26 cellular contexts compared by ENCODE assay signal in the genomic region with DNA sequence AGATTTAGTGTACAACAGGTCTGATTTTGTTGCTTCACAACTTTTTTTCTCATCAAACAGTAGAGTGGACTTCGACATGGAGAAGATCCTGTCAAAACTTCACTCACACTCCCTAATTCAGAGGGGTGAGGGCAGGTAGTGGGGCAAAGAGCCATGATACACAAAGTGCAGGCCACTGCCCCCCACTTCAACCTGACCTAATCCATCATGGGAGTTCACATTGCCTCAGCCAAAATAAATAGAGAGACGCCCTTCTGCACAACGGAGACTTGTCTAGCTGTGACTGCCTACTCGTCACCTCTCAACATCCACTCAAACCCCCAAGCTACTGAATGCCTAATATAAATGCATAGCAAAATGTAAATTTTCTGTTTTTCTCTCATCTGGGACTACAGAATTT.
DNase-seq lines count a peak whose midpoint lies in the region; ATAC-seq, FAIRE-seq and TF ChIP-seq lines count a peak whose summit lies in the region.
"Had no signal": no experiment of that assay in that cellular context is flagged by ENCODE, and none has a peak within 500 bp of the region (broad histone marks: within the 10 kb centered on the region; RNA-seq: fewer than 3 reads in every experiment).

No MANE protein-coding gene starts in this region.

- no peak for TF ChIP-seq POLR2A in HepG2 (IDR thresholded peaks at IDR 0.05; ENCODE audit: insufficient read depth in 1 of 2, low read depth in 2 of 2, low read length in 2 of 2)

- H3K36me3 ChIP-seq in liver (ENCODE audit: control insufficient read depth in 4 of 4, insufficient read depth in 3 of 4, low read depth in 1 of 4, low read length in 3 of 4) (no peaks in the 10 kb centered on the region), HepG2 (replicated peaks in 1 of 2; ENCODE audit: control insufficient read depth in 1 of 2, insufficient read depth in 2 of 2, low read length in 2 of 2) (no peaks in the 10 kb centered on the region), left lung (no peaks in the 10 kb centered on the region), ascending aorta (no peaks in the 10 kb centered on the region)
- H3K36me3 ChIP-seq: BE2C; BLaER1 treated with 17β-estradiol and CSF1 and Interleukin-3, amounts not matched to agents 10 nM and 100 nM; HAP-1 had no signal

- no peaks in the 10 kb centered on the region for H3K79me2 ChIP-seq in HepG2 (ENCODE audit: insufficient read depth, low read length)

- TF ChIP-seq EP300 in HepG2 (IDR thresholded peaks at IDR 0.05; ENCODE audit: low read depth in 2 of 2, low read length in 2 of 2) (no peak), HepG2 (CRISPR knock-in tag; IDR thresholded peaks at IDR 0.05; ENCODE audit: borderline replicate concordance) (no peak)

- in situ Hi-C loops in HepG2 (cut with HindIII; ENCODE audit: extremely low pct_ligation_motif_present, low pct_unique_long_range_greater_than_20kb), result loop anchor here (10.0 kb wide), 1 partner anchor 63 kb away; no protein-coding TSS in a partner anchor

- WGBS in liver, result 34% methylated on average over 4 of the region's 4 CpGs
- WGBS in HepG2 (ENCODE audit: low lambda C conversion rate), result 5% methylated on average over 4 of the region's 4 CpGs

- H3K4me3 Mint-ChIP-seq in neural crest cell, result no peak overlapping the region
- H3K4me3 Mint-ChIP-seq: CD14-positive monocyte; CD4-positive, alpha-beta T cell; CD8-positive, alpha-beta memory T cell had no signal

- H3K4me1 ChIP-seq in liver (ENCODE audit: control insufficient read depth in 4 of 4, insufficient read depth in 4 of 4, low read length in 3 of 4), result peaks cover 0 to 8% (median 2%) of the 10 kb centered on the region in 4 donors
- no peaks in the 10 kb centered on the region for H3K4me1 ChIP-seq in HepG2 (ENCODE audit: insufficient read depth, low read length)
- H3K4me1 ChIP-seq in left lung, result no peaks in the 10 kb centered on the region
- no peaks in the 10 kb centered on the region for H3K4me1 ChIP-seq in ascending aorta
- H3K4me1 ChIP-seq: A549; BE2C; BLaER1 treated with 17β-estradiol and CSF1 and Interleukin-3, amounts not matched to agents 10 nM and 100 nM; HAP-1 had no signal

- intact Hi-C loops in HepG2 (cut with micrococcal nuclease; ENCODE audit: unreplicated experiment), result no loop called here
- intact Hi-C loops in left lung (cut with DNase I), result no loop called here
- intact Hi-C loops in ascending aorta (cut with DNase I), result no loop called here

- FAIRE-seq in HepG2 (lab: Jason Lieb, UNC), result no peak
- FAIRE-seq: D721Med, GM12891, GM18507, H54 had no signal

- POLR2A ChIA-PET in HepG2 (lab: Yijun Ruan, JAX), result no interaction called here

- peaks cover 15% of the 10 kb centered on the region for H3K9me3 Mint-ChIP-seq in neural crest cell

- peak overlapping the region; percentile 57 for H3K27ac Mint-ChIP-seq in neural crest cell (ENCODE audit: unreplicated experiment)
- H3K27ac Mint-ChIP-seq: CD14-positive monocyte; CD4-positive, alpha-beta T cell; CD8-positive, alpha-beta memory T cell had no signal

- peaks cover 4% of the 10 kb centered on the region for H3K36me3 Mint-ChIP-seq in neural crest cell (ENCODE audit: low read depth)
- H3K36me3 Mint-ChIP-seq: CD14-positive monocyte; CD8-positive, alpha-beta memory T cell had no signal

- BruUV-seq in HepG2 (replicated peaks; lab: Mats Ljungman, UMichigan), result no TSS peak

- DNase-seq in HepG2 (ENCODE audit: low spot score), result no peak
- DNase-seq in left lung, result no peak
- no peak for DNase-seq in neural crest cell (ENCODE audit: low read depth, low spot score)
- DNase-seq in ascending aorta (ENCODE audit: low spot score in 2 of 2), result no peak
- DNase-seq in activated naive CD4-positive, alpha-beta T cell treated with Interleukin-2 at 50 U/mL for 16 hours, result no peak
- DNase-seq: 8988T; ACHN; AML-193; BE2C; CD4-positive, alpha-beta T cell; CD8-positive, alpha-beta memory T cell; DMS 273 treated with DMSO at 0.1 percent for 48 hours; DMS53; DMS79 treated with DMSO at 0.1 percent for 48 hours; GF-D8; GOT3 had no signal

- H4K20me1 ChIP-seq in HepG2 (ENCODE audit: insufficient read depth, low read length), result no peaks in the 10 kb centered on the region
- H4K20me1 ChIP-seq: BLaER1 treated with 17β-estradiol and CSF1 and Interleukin-3, amounts not matched to agents 10 nM and 100 nM had no signal

- H3K9me3 ChIP-seq in liver (ENCODE audit: control insufficient read depth in 4 of 4, low read length in 3 of 4), result no peaks in the 10 kb centered on the region
- H3K9me3 ChIP-seq in HepG2 (ENCODE audit: low read length), result no peaks in the 10 kb centered on the region
- H3K9me3 ChIP-seq in left lung, result no peaks in the 10 kb centered on the region
- peaks cover 0 to 4% of the 10 kb centered on the region in 2 donors for H3K9me3 ChIP-seq in ascending aorta
- H3K9me3 ChIP-seq: BE2C; BLaER1 treated with 17β-estradiol and CSF1 and Interleukin-3, amounts not matched to agents 10 nM and 100 nM had no signal

- CTCF ChIA-PET in HepG2 (lab: Yijun Ruan, JAX; ENCODE audit: low intra/inter-chr PET ratio, low total read pairs), result no interaction called here

- no peak overlapping the region for H3K9ac ChIP-seq in liver (ENCODE audit: low read depth in 1 of 2, low read length in 2 of 2)
- H3K9ac ChIP-seq in HepG2 (ENCODE audit: insufficient read depth, low read depth, low read length), result no peak overlapping the region
- H3K9ac ChIP-seq: BLaER1 treated with 17β-estradiol and CSF1 and Interleukin-3, amounts not matched to agents 10 nM and 100 nM had no signal

- no peaks in the 10 kb centered on the region for H3K27me3 Mint-ChIP-seq in neural crest cell (ENCODE audit: low read depth)

- H3K27me3 ChIP-seq in liver (ENCODE audit: control insufficient read depth in 4 of 4, insufficient read depth in 4 of 4, low read length in 3 of 4) (peaks cover 0 to 7% (median 2%) of the 10 kb centered on the region in 4 donors), HepG2 (ENCODE audit: control insufficient read depth in 1 of 2, insufficient read depth in 2 of 2, low read length in 2 of 2) (peaks cover 0 to 4% of the 10 kb centered on the region in 2 experiments; a peak in 1 of 5 replicates), left lung (peaks cover 0 to 19% of the 10 kb centered on the region in 2 donors), ascending aorta (no peaks in the 10 kb centered on the region)
- H3K27me3 ChIP-seq: BE2C; BLaER1 treated with 17β-estradiol and CSF1 and Interleukin-3, amounts not matched to agents 10 nM and 100 nM had no signal

- H3K4me3 ChIP-seq in liver (ENCODE audit: low read depth in 1 of 3, low read length in 3 of 3) (no peak overlapping the region), HepG2 (replicated peaks in 1 of 3; ENCODE audit: insufficient read depth in 1 of 3, low read depth in 2 of 3, low read length in 3 of 3) (no peak overlapping the region), left lung (no peak overlapping the region), ascending aorta (no peak overlapping the region)
- H3K4me3 ChIP-seq: A549; BLaER1 treated with 17β-estradiol and CSF1 and Interleukin-3, amounts not matched to agents 10 nM and 100 nM; HAP-1 had no signal

- no peak overlapping the region for H3K4me2 ChIP-seq in HepG2 (ENCODE audit: low read depth, low read length)
- H3K4me2 ChIP-seq: A549; BLaER1 treated with 17β-estradiol and CSF1 and Interleukin-3, amounts not matched to agents 10 nM and 100 nM had no signal

- TF ChIP-seq CTCF in liver (IDR thresholded peaks at IDR 0.05; ENCODE audit: low read depth, low read length, missing input control), result no peak
- TF ChIP-seq CTCF in HepG2 (CRISPR knock-in tag; IDR thresholded peaks at IDR 0.05), result no peak
- no peak for TF ChIP-seq CTCF in left lung (IDR thresholded peaks at IDR 0.05)
- TF ChIP-seq CTCF in neural crest cell (conservative IDR thresholded peaks at IDR 0.05), result no peak
- TF ChIP-seq CTCF in ascending aorta (IDR thresholded peaks at IDR 0.05), result no peak

- no peak overlapping the region for H2AFZ ChIP-seq in HepG2 (ENCODE audit: low read length)

- ATAC-seq in HepG2 (no peak), left lung (peak; percentile 68), GM18520 (IDR thresholded peaks at IDR 0.05; ENCODE audit: unreplicated experiment) (no peak)
- ATAC-seq: A549 had no signal

- TF ChIP-seq RAD21 in liver (IDR thresholded peaks at IDR 0.05), result no peak
- no peak for TF ChIP-seq RAD21 in HepG2 (CRISPR knock-in tag; IDR thresholded peaks at IDR 0.05)

- H3K4me1 Mint-ChIP-seq in neural crest cell, result peaks cover 24% of the 10 kb centered on the region
- H3K4me1 Mint-ChIP-seq: CD14-positive monocyte; CD8-positive, alpha-beta memory T cell had no signal

- H3K27ac ChIP-seq in liver (ENCODE audit: low read depth in 1 of 2, low read length in 2 of 2), result no peak overlapping the region
- H3K27ac ChIP-seq in HepG2 (ENCODE audit: extremely low read length, insufficient read depth, low read length), result no peak overlapping the region
- H3K27ac ChIP-seq in left lung, result no peak overlapping the region
- H3K27ac ChIP-seq in ascending aorta, result no peak overlapping the region
- H3K27ac ChIP-seq: A549; BLaER1 treated with 17β-estradiol and CSF1 and Interleukin-3, amounts not matched to agents 10 nM and 100 nM had no signal

TF ChIP-seq in liver, 16 proteins besides CTCF, POLR2A, EP300 and RAD21 (continues in another document):
- TF ChIP-seq YY1 (IDR thresholded peaks at IDR 0.05), result no peak

TF ChIP-seq in HepG2, 621 proteins besides CTCF, POLR2A, EP300 and RAD21 (continues in another document):
- TF ChIP-seq PRPF4 (IDR thresholded peaks at IDR 0.05; ENCODE audit: low read depth, low read length, poor library complexity, severe bottlenecking) (no peak), NPAS2 (CRISPR knock-in tag; IDR thresholded peaks at IDR 0.05; ENCODE audit: borderline replicate concordance) (no peak), LCORL (IDR thresholded peaks at IDR 0.05) (no peak), LCORL (CRISPR knock-in tag; IDR thresholded peaks at IDR 0.05) (no peak)
- TF ChIP-seq, protein P1, sequence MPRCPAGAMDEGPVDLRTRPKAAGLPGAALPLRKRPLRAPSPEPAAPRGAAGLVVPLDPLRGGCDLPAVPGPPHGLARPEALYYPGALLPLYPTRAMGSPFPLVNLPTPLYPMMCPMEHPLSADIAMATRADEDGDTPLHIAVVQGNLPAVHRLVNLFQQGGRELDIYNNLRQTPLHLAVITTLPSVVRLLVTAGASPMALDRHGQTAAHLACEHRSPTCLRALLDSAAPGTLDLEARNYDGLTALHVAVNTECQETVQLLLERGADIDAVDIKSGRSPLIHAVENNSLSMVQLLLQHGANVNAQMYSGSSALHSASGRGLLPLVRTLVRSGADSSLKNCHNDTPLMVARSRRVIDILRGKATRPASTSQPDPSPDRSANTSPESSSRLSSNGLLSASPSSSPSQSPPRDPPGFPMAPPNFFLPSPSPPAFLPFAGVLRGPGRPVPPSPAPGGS (CRISPR knock-in tag; IDR thresholded peaks at IDR 0.05), result no peak
